1 cellular context compared by ENCODE assay signal in the genomic region with DNA sequence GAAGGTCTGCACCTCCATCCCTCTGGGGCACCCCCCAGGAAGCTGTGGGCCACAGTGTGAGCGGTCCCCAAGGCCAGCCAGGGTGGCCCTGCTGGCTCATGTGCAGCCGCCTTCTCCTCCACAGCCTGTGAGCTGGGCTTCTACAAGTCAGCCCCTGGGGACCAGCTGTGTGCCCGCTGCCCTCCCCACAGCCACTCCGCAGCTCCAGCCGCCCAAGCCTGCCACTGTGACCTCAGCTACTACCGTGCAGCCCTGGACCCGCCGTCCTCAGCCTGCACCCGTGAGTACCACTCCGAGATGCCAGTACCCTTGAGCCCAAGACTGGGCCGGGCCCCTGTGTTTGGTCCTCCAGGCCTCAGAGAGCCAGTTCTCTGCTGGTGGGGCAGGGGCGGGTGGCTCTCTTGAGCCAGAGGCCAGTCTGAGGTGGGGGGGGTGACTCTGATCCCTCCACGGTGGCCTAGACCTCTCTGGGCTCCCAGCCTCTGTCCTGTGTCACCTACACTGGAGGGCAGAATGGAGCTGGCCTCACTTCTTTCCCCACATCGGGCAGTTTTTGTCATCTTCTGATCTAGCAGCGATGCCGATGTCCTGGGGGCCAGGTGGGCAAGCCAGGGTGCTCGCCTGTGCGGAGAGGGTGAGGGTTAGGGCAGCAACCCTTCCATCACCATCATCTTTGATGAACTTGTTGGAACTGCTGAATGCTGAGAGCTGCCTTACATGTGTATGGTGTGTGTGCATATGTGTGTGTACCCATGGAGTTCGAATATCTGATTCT.
TF ChIP-seq lines count a peak whose summit lies in the region.

No MANE protein-coding gene starts in this region.

TF ChIP-seq in SK-N-SH treated with all-trans-retinoic acid at 6 μM for 48 hours, 23 proteins besides CTCF, POLR2A, EP300 and RAD21 (continued from another document):
- TF ChIP-seq, protein P1, sequence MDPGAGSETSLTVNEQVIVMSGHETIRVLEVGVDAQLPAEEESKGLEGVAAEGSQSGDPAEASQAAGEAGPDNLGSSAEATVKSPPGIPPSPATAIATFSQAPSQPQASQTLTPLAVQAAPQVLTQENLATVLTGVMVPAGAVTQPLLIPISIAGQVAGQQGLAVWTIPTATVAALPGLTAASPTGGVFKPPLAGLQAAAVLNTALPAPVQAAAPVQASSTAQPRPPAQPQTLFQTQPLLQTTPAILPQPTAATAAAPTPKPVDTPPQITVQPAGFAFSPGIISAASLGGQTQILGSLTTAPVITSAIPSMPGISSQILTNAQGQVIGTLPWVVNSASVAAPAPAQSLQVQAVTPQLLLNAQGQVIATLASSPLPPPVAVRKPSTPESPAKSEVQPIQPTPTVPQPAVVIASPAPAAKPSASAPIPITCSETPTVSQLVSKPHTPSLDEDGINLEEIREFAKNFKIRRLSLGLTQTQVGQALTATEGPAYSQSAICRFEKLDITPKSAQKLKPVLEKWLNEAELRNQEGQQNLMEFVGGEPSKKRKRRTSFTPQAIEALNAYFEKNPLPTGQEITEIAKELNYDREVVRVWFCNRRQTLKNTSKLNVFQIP (CRISPR knock-in tag; IDR thresholded peaks at IDR 0.05; ENCODE audit: borderline replicate concordance, low read depth): no peak
